ENCODE assay signal across 8 cellular contexts in the genomic region with DNA sequence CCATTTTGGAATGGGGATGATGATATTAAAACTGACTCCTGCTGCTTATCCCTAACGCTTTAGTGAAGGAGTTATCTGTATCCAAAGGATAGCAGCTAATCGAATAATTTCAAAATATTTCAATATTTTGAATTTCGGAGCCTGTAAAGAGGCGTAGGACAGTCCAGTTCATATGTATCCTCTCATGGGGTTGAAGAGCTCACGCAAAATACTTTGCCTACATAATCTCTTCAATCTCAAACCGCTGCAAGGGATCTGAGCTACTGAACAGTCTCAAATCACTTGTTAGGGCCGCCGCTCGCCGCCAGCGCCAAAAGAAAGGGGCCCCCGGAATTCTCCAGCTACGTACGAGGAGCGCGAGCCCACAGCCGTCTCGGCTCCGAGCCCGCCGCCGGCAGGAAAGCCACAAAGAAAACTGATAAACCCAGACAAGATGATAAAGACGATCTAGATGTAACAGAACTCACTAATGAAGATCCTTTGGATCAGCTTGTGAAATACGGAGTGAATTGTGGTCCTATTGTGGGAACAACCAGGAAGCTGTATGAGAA. TPM values are rescaled to one million over a fixed set of nuclear protein-coding genes. Genes with fewer than 3 reads are reported as not detected.
A peak's percentile ranks its signal among the peaks of the same experiment; 100 is the strongest.
DNase-seq lines count a peak whose midpoint lies in the region; ATAC-seq, FAIRE-seq and TF ChIP-seq lines count a peak whose summit lies in the region.

No MANE protein-coding gene starts in this region.

- peaks cover 21% of the 10 kb centered on the region for H3K4me1 Mint-ChIP-seq in neural crest cell

- ATAC-seq in HG03432 (IDR thresholded peaks at IDR 0.05; ENCODE audit: unreplicated experiment), result no peak

- H3K9me2 ChIP-seq in Loucy (replicated peaks; ENCODE audit: low read depth, low read length), result no peaks in the 10 kb centered on the region

- peaks cover 36% of the 10 kb centered on the region for H3K4me1 ChIP-seq in Loucy (ENCODE audit: insufficient read depth, low read length, poor library complexity, severe bottlenecking)

- peak overlapping the region; percentile 99 for H3K9ac ChIP-seq in Loucy (ENCODE audit: low read depth, low read length, poor library complexity, severe bottlenecking)

- TF ChIP-seq CTCF in Loucy (conservative IDR thresholded peaks at IDR 0.05; ENCODE audit: low read length) (no peak), fibroblast of pulmonary artery (IDR thresholded peaks at IDR 0.05; ENCODE audit: low read length, missing control alignments) (no peak), neural crest cell (conservative IDR thresholded peaks at IDR 0.05) (no peak)

- H3K4me3 Mint-ChIP-seq in neural crest cell, result peak overlapping the region; percentile 96

- FAIRE-seq in urothelium cell line (lab: Jason Lieb, UNC), result no peak

- peaks cover 51% of the 10 kb centered on the region for H3K79me2 ChIP-seq in Loucy (ENCODE audit: insufficient read depth, low read length)

- DNase-seq in EL (peak; percentile 25), fibroblast of pulmonary artery (ENCODE audit: low read depth) (peak; percentile 12), neural crest cell (ENCODE audit: low read depth, low spot score) (peak; percentile 23), urothelium cell line (ENCODE audit: low spot score) (peak; percentile 39), COLO829 (ENCODE audit: low spot score) (no peak)
- peak; percentile 39 for DNase-seq in activated T-cell treated with anti-CD3 and anti-CD28 coated beads, Interleukin-2, amount 50 U/mL, for 1 hour

- H3K4me2 ChIP-seq in Loucy (ENCODE audit: low read depth, low read length, poor library complexity, severe bottlenecking), result peak overlapping the region; percentile 76

- H3K9me3 Mint-ChIP-seq in neural crest cell, result peaks cover 20% of the 10 kb centered on the region

- H3F3A ChIP-seq in Loucy (ENCODE audit: low read depth), result no peaks in the 10 kb centered on the region

- H3K4me3 ChIP-seq in Loucy (ENCODE audit: low read length, poor library complexity, severe bottlenecking), result peak overlapping the region; percentile 76
- peak overlapping the region; percentile 92 for H3K4me3 ChIP-seq in fibroblast of pulmonary artery (replicated peaks; ENCODE audit: low read depth, low read length)

- H2AFZ ChIP-seq in Loucy (ENCODE audit: low read length), result peak overlapping the region; percentile 97

- H3K27ac Mint-ChIP-seq in neural crest cell (ENCODE audit: unreplicated experiment), result peak overlapping the region; percentile 95

- H3K27me3 Mint-ChIP-seq in neural crest cell (ENCODE audit: low read depth), result peaks cover 7% of the 10 kb centered on the region

- H3K27me3 ChIP-seq in Loucy (ENCODE audit: insufficient read depth, low read length, poor library complexity, severe bottlenecking), result peaks cover 8% of the 10 kb centered on the region

- H3K36me3 ChIP-seq in Loucy (ENCODE audit: insufficient read depth, low read length), result peaks cover 23% of the 10 kb centered on the region; the same call in 1 of the 2 replicates

- peaks cover 42% of the 10 kb centered on the region for H4K20me1 ChIP-seq in Loucy (ENCODE audit: insufficient read depth, low read length, poor library complexity, severe bottlenecking)

- peaks cover 36% of the 10 kb centered on the region for H3K36me3 Mint-ChIP-seq in neural crest cell (ENCODE audit: low read depth)

- H3K9me3 ChIP-seq in Loucy (ENCODE audit: insufficient read depth, low read depth, low read length), result no peaks in the 10 kb centered on the region

RNA-seq across cellular contexts. Expression of gene RFWD3, which starts 0.6 kb away (rescaled TPM):
- 72.8 and 76.8 TPM in 2 replicates for total RNA-seq in neural crest cell

RNA-seq across cellular contexts. Expression of gene MLKL, which starts 33.4 kb away (rescaled TPM):
- total RNA-seq in neural crest cell, result not detected in 2 replicates
